ENCODE assay signal across 2 cellular contexts in the genomic region with DNA sequence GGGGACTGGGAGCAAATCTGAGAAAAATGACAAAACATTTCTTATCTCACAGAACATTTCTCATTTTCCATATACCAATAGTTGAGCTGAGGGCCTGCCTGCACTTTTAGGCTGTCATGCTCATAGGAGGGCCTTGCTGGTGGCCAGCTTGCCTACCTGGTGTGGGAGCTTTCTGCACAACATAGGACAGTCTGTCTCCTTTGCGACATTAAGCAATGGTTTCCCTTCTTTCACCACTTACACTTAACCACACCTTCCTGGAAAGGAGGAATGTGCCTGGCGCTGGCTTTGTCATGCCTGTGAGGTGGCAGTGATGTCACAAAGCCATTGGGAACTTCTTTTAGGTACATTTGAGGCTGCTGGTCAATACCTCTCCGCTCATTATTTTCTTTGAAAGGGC.
TF ChIP-seq lines count a peak whose summit lies in the region.

No MANE protein-coding gene starts in this region.

TF ChIP-seq in WTC11, 78 proteins besides CTCF, POLR2A, EP300 and RAD21 (continues in another document):
- TF ChIP-seq, protein P1, sequence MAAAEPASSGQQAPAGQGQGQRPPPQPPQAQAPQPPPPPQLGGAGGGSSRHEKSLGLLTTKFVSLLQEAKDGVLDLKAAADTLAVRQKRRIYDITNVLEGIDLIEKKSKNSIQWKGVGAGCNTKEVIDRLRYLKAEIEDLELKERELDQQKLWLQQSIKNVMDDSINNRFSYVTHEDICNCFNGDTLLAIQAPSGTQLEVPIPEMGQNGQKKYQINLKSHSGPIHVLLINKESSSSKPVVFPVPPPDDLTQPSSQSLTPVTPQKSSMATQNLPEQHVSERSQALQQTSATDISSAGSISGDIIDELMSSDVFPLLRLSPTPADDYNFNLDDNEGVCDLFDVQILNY (CRISPR knock-in tag; IDR thresholded peaks at IDR 0.05), result no peak
- TF ChIP-seq, protein P2, sequence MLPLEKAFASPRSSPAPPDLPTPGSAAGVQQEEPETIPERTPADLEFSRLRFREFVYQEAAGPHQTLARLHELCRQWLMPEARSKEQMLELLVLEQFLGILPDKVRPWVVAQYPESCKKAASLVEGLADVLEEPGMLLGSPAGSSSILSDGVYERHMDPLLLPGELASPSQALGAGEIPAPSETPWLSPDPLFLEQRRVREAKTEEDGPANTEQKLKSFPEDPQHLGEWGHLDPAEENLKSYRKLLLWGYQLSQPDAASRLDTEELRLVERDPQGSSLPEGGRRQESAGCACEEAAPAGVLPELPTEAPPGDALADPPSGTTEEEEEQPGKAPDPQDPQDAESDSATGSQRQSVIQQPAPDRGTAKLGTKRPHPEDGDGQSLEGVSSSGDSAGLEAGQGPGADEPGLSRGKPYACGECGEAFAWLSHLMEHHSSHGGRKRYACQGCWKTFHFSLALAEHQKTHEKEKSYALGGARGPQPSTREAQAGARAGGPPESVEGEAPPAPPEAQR (CRISPR knock-in tag; IDR thresholded peaks at IDR 0.05), result no peak
- TF ChIP-seq, protein P3, sequence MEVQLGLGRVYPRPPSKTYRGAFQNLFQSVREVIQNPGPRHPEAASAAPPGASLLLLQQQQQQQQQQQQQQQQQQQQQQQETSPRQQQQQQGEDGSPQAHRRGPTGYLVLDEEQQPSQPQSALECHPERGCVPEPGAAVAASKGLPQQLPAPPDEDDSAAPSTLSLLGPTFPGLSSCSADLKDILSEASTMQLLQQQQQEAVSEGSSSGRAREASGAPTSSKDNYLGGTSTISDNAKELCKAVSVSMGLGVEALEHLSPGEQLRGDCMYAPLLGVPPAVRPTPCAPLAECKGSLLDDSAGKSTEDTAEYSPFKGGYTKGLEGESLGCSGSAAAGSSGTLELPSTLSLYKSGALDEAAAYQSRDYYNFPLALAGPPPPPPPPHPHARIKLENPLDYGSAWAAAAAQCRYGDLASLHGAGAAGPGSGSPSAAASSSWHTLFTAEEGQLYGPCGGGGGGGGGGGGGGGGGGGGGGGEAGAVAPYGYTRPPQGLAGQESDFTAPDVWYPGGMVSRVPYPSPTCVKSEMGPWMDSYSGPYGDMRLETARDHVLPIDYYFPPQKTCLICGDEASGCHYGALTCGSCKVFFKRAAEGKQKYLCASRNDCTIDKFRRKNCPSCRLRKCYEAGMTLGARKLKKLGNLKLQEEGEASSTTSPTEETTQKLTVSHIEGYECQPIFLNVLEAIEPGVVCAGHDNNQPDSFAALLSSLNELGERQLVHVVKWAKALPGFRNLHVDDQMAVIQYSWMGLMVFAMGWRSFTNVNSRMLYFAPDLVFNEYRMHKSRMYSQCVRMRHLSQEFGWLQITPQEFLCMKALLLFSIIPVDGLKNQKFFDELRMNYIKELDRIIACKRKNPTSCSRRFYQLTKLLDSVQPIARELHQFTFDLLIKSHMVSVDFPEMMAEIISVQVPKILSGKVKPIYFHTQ (CRISPR knock-in tag; IDR thresholded peaks at IDR 0.05), result no peak
- TF ChIP-seq ZNF317 (CRISPR knock-in tag; IDR thresholded peaks at IDR 0.05; ENCODE audit: borderline replicate concordance, low read depth) (no peak), FOXJ3 (CRISPR knock-in tag; IDR thresholded peaks at IDR 0.05; ENCODE audit: borderline replicate concordance) (no peak), ZNF263 (CRISPR knock-in tag; IDR thresholded peaks at IDR 0.05; ENCODE audit: low read depth) (no peak), SMAD3 (CRISPR knock-in tag; IDR thresholded peaks at IDR 0.05; ENCODE audit: borderline replicate concordance) (no peak), CREM (CRISPR knock-in tag; IDR thresholded peaks at IDR 0.05) (no peak)
- TF ChIP-seq, protein P4, sequence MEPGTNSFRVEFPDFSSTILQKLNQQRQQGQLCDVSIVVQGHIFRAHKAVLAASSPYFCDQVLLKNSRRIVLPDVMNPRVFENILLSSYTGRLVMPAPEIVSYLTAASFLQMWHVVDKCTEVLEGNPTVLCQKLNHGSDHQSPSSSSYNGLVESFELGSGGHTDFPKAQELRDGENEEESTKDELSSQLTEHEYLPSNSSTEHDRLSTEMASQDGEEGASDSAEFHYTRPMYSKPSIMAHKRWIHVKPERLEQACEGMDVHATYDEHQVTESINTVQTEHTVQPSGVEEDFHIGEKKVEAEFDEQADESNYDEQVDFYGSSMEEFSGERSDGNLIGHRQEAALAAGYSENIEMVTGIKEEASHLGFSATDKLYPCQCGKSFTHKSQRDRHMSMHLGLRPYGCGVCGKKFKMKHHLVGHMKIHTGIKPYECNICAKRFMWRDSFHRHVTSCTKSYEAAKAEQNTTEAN (CRISPR knock-in tag; IDR thresholded peaks at IDR 0.05), result no peak
- TF ChIP-seq, protein P5, sequence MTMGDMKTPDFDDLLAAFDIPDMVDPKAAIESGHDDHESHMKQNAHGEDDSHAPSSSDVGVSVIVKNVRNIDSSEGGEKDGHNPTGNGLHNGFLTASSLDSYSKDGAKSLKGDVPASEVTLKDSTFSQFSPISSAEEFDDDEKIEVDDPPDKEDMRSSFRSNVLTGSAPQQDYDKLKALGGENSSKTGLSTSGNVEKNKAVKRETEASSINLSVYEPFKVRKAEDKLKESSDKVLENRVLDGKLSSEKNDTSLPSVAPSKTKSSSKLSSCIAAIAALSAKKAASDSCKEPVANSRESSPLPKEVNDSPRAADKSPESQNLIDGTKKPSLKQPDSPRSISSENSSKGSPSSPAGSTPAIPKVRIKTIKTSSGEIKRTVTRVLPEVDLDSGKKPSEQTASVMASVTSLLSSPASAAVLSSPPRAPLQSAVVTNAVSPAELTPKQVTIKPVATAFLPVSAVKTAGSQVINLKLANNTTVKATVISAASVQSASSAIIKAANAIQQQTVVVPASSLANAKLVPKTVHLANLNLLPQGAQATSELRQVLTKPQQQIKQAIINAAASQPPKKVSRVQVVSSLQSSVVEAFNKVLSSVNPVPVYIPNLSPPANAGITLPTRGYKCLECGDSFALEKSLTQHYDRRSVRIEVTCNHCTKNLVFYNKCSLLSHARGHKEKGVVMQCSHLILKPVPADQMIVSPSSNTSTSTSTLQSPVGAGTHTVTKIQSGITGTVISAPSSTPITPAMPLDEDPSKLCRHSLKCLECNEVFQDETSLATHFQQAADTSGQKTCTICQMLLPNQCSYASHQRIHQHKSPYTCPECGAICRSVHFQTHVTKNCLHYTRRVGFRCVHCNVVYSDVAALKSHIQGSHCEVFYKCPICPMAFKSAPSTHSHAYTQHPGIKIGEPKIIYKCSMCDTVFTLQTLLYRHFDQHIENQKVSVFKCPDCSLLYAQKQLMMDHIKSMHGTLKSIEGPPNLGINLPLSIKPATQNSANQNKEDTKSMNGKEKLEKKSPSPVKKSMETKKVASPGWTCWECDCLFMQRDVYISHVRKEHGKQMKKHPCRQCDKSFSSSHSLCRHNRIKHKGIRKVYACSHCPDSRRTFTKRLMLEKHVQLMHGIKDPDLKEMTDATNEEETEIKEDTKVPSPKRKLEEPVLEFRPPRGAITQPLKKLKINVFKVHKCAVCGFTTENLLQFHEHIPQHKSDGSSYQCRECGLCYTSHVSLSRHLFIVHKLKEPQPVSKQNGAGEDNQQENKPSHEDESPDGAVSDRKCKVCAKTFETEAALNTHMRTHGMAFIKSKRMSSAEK (CRISPR knock-in tag; IDR thresholded peaks at IDR 0.05; ENCODE audit: borderline replicate concordance), result no peak
- TF ChIP-seq, protein P6, sequence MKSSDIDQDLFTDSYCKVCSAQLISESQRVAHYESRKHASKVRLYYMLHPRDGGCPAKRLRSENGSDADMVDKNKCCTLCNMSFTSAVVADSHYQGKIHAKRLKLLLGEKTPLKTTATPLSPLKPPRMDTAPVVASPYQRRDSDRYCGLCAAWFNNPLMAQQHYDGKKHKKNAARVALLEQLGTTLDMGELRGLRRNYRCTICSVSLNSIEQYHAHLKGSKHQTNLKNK (CRISPR knock-in tag; IDR thresholded peaks at IDR 0.05), result no peak

TF ChIP-seq in H1, 55 proteins besides CTCF, POLR2A, EP300 and RAD21:
- TF ChIP-seq SP4 (IDR thresholded peaks at IDR 0.05; ENCODE audit: low read length), result no peak
- TF ChIP-seq TAF7 (optimal IDR thresholded peaks at IDR 0.05; ENCODE audit: borderline replicate concordance, low read depth, low read length), result no peak
- 0 out of 2 replicates have a peak, but pooled peaks have one; percentile 31 for TF ChIP-seq CREB1 (IDR thresholded peaks at IDR 0.05)
- TF ChIP-seq, protein P7, sequence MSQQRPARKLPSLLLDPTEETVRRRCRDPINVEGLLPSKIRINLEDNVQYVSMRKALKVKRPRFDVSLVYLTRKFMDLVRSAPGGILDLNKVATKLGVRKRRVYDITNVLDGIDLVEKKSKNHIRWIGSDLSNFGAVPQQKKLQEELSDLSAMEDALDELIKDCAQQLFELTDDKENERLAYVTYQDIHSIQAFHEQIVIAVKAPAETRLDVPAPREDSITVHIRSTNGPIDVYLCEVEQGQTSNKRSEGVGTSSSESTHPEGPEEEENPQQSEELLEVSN (IDR thresholded peaks at IDR 0.05), result no peak
- TF ChIP-seq, protein P8, sequence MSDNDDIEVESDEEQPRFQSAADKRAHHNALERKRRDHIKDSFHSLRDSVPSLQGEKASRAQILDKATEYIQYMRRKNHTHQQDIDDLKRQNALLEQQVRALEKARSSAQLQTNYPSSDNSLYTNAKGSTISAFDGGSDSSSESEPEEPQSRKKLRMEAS (IDR thresholded peaks at IDR 0.05), result no peak
- TF ChIP-seq ASH2L (IDR thresholded peaks at IDR 0.05; ENCODE audit: low read length), result no peak
TF ChIP-seq in H1: peak in this region for 1.
